ENCODE assay signal across 19 cellular contexts in genomic region chr15:41254560-41254959, GRCh38. TPM values are rescaled to one million over a fixed set of nuclear protein-coding genes. Genes with fewer than 3 reads are reported as not detected.
DNase-seq lines count a peak whose midpoint lies in the region; ATAC-seq, FAIRE-seq and TF ChIP-seq lines count a peak whose summit lies in the region.
"Had no signal": no experiment of that assay in that cellular context is flagged by ENCODE, and none has a peak within 500 bp of the region (broad histone marks: within the 10 kb centered on the region; RNA-seq: fewer than 3 reads in every experiment).

No MANE protein-coding gene starts in this region.

- peak overlapping the region; percentile 73 for H3K4me2 ChIP-seq in BLaER1
- H3K4me2 ChIP-seq in GM12878 (ENCODE audit: control insufficient read depth, insufficient read depth), result 0 out of 2 replicates have a peak overlapping the region, but pooled peaks have one; percentile 17

- H2AFZ ChIP-seq in GM12878 (ENCODE audit: control insufficient read depth, low read depth, low read length), result no peak overlapping the region

- no peak for TF ChIP-seq RAD21 in GM12878 (IDR thresholded peaks at IDR 0.05; ENCODE audit: insufficient read depth, low read depth, low read length)

- WGBS in GM12878 (ENCODE audit: insufficient coverage, insufficient replicate concordance, low lambda C conversion rate, missing lambda C conversion rate), result 51% methylated on average over 4 of the region's 4 CpGs

- H3K79me2 ChIP-seq in GM12878 (ENCODE audit: control insufficient read depth, insufficient read depth, low read length), result no peaks in the 10 kb centered on the region

- no TSS peak for BruUV-seq in GM12878 (replicated peaks; lab: Mats Ljungman, UMichigan)

- CTCF ChIA-PET in GM12878 (lab: Yijun Ruan, JAX), result interaction anchor here (0.7 to 1.4 kb wide), 4 partner anchors 9 to 272 kb away, joined by 3 read pairs; partner anchors contain the start of gene CHP1

- RAD21 ChIA-PET in GM12878 (lab: Charles Lee; ENCODE audit: unreplicated experiment), result interaction anchor here (1.6 kb wide), 1 partner anchor 23 kb away, joined by 6 read pairs; the partner anchor contains the start of gene CHP1

- H3K27me3 ChIP-seq in BLaER1 (no peaks in the 10 kb centered on the region), GM12878 (replicated peaks in 1 of 2; ENCODE audit: control insufficient read depth in 2 of 2, insufficient read depth in 2 of 2, low read length in 1 of 2) (no peaks in the 10 kb centered on the region)

- ATAC-seq in GM12878 (no peak), HG03432 (IDR thresholded peaks at IDR 0.05; ENCODE audit: unreplicated experiment) (no peak)
- ATAC-seq: T-cell had no signal

- H4K20me1 ChIP-seq in BLaER1 (no peaks in the 10 kb centered on the region), GM12878 (ENCODE audit: control insufficient read depth, insufficient read depth) (no peaks in the 10 kb centered on the region)

- in situ Hi-C loops in GM12878 (cut with MboI), result no loop called here

- TF ChIP-seq CTCF in GM12878 (IDR thresholded peaks at IDR 0.05 in 2 of 3, conservative IDR thresholded peaks at IDR 0.05 in 1 of 3; ENCODE audit: control insufficient read depth in 2 of 3, extremely low read depth in 1 of 3, insufficient read depth in 1 of 3, low read depth in 3 of 3, low read length in 3 of 3) (no peak), kidney (IDR thresholded peaks at IDR 0.05; ENCODE audit: borderline replicate concordance, extremely low read depth, insufficient read depth) (no peak)

- H3K27ac ChIP-seq in BLaER1, result peak overlapping the region; percentile 54
- no peak overlapping the region for H3K27ac ChIP-seq in GM12878 (ENCODE audit: control insufficient read depth, insufficient read depth)
- no peak overlapping the region for H3K27ac ChIP-seq in kidney (ENCODE audit: low read depth in 2 of 2, low read length in 2 of 2)
- H3K27ac ChIP-seq: SK-N-MC had no signal

- DNase-seq in Jurkat, Clone E6-1 (ENCODE audit: low read depth, low spot score), result peak; percentile 70
- DNase-seq in NOMO-1 (lab: John Stamatoyannopoulos, UW; ENCODE audit: unreplicated experiment in 2 of 2), result peak; percentile 9 to 67
- no peak for DNase-seq in GM12878 (ENCODE audit: low read depth, low spot score)
- no peak for DNase-seq in stimulated activated CD4-positive, alpha-beta T cell treated with anti-CD3 and anti-CD28 coated beads, Interleukin-4, amount 100 ng/mL, for 1 hour
- no peak for DNase-seq in kidney
- DNase-seq in NCI-H1092 treated with DMSO at 0.1 percent for 48 hours (lab: John Stamatoyannopoulos, UW), result no peak
- DNase-seq: COR-L47, H9, NCI-H1092, NCI-H2081 treated with DMSO at 0.1 percent for 48 hours, NCI-H226, T-cell had no signal

- intact Hi-C loops in GM12878 (cut with micrococcal nuclease; ENCODE audit: unreplicated experiment) (no loop called here), kidney (cut with DNase I) (no loop called here)

- H3K36me3 ChIP-seq in BLaER1, result peaks cover 23% of the 10 kb centered on the region
- no peaks in the 10 kb centered on the region; a peak in 1 of 4 replicates for H3K36me3 ChIP-seq in GM12878 (ENCODE audit: control insufficient read depth in 2 of 2, insufficient read depth in 2 of 2, low read length in 1 of 2)
- peaks cover 5 to 6% of the 10 kb centered on the region in 2 donors for H3K36me3 ChIP-seq in kidney (ENCODE audit: control insufficient read depth in 1 of 2, insufficient read depth in 2 of 2, low read length in 2 of 2)

- FAIRE-seq in GM12878 (lab: Jason Lieb, UNC), result no peak
- FAIRE-seq in kidney (lab: Jason Lieb, UNC), result no peak
- FAIRE-seq: A204.1, HTR-8/SVneo had no signal

- peaks cover 42% of the 10 kb centered on the region for H3K4me1 ChIP-seq in BLaER1
- H3K4me1 ChIP-seq in GM12878 (ENCODE audit: control insufficient read depth, insufficient read depth, low read length), result peaks cover 8% of the 10 kb centered on the region
- H3K4me1 ChIP-seq in kidney (ENCODE audit: control insufficient read depth in 1 of 2, insufficient read depth in 1 of 2, low read depth in 1 of 2, low read length in 2 of 2), result peaks cover 2 to 12% of the 10 kb centered on the region in 2 donors

- TF ChIP-seq EP300 in GM12878 (IDR thresholded peaks at IDR 0.05; ENCODE audit: borderline replicate concordance in 1 of 2, control insufficient read depth in 1 of 2, low read depth in 2 of 2, low read length in 2 of 2), result no peak

- H3K9ac ChIP-seq in BLaER1, result no peak overlapping the region
- no peak overlapping the region for H3K9ac ChIP-seq in GM12878 (ENCODE audit: control insufficient read depth, insufficient read depth, low read length)
- no peak overlapping the region for H3K9ac ChIP-seq in kidney (ENCODE audit: low read length in 2 of 2)

- no peak for TF ChIP-seq POLR2A in GM12878 (IDR thresholded peaks at IDR 0.05; ENCODE audit: low read depth, low read length)

- SMC1A ChIA-PET in GM12878 (lab: Charles Lee; ENCODE audit: uncharacterized antibody, unreplicated experiment), result interaction anchor here (0.8 to 1.5 kb wide), 4 partner anchors 8 to 78 kb away, joined by 3 to 4 read pairs (median 4); partner anchors contain the start of genes NUSAP1 and OIP5

- POLR2A ChIA-PET in GM12878 (lab: Charles Lee), result interaction anchor here (0.6 kb wide), 1 partner anchor 62 kb away, joined by 3 read pairs; no protein-coding TSS in a partner anchor

- H3K9me3 ChIP-seq in BLaER1 (no peaks in the 10 kb centered on the region), GM12878 (replicated peaks; ENCODE audit: control insufficient read depth, insufficient read depth, low read length) (no peaks in the 10 kb centered on the region), kidney (ENCODE audit: control insufficient read depth in 1 of 2, low read length in 2 of 2) (no peaks in the 10 kb centered on the region)

- peak overlapping the region; percentile 15; the same call in 1 of the 2 replicates for H3K4me3 ChIP-seq in BLaER1
- H3K4me3 ChIP-seq in Jurkat, Clone E6-1 (ENCODE audit: low read length), result no peak overlapping the region
- no peak overlapping the region for H3K4me3 ChIP-seq in GM12878
- H3K4me3 ChIP-seq in kidney (ENCODE audit: low read length in 2 of 2), result no peak overlapping the region
- H3K4me3 ChIP-seq: SK-N-MC had no signal

TF ChIP-seq in GM12878, 131 proteins besides CTCF, POLR2A, EP300 and RAD21:
- TF ChIP-seq MTA2 (IDR thresholded peaks at IDR 0.05; ENCODE audit: low read depth) (no peak), RUNX3 (IDR thresholded peaks at IDR 0.05; ENCODE audit: low read length) (peak; percentile 24; the same call in 1 of the 2 replicates)

RNA-seq across cellular contexts. Expression of gene CHP1, which starts 23.5 kb away (rescaled TPM):
- polyA plus RNA-seq in Jurkat, Clone E6-1 (2012; ENCODE audit: insufficient read depth, insufficient read length), result 24.1 TPM
- total RNA-seq in GM12878 (2013; cell fraction: nucleolus; rRNA removed), result 4.5 and 7.5 TPM in 2 replicates
- total RNA-seq in GM12878 (2014; rRNA removed) (43.1 and 45.2 TPM in 2 replicates), GM12878 (2014; rRNA removed; fragmentation: Illumina TruSeq; extraction: Trizol) (33.7 and 37.7 TPM in 2 replicates), GM12878 (2021) (45.2 and 51.3 TPM in 2 replicates), kidney (171 TPM)
- 21.4 TPM for polyA plus RNA-seq in GM12878 (2011; ENCODE audit: low read depth)
- polyA plus RNA-seq in GM12878 (2011; rRNA removed) (18.8 and 25.7 TPM in 2 replicates), GM12878 (2014; fragmentation: Illumina TruSeq; extraction: Trizol) (32.2 and 35.3 TPM in 2 replicates), GM12878 (2014; fragmentation: Nextera tagmentation; extraction: Ambion mirVana) (10 to 100 TPM; 32.5 to 43.3 TPM), GM12878 (2014; rRNA removed) (30.4 TPM in 2 replicates), GM12878 (2016; fragmentation: Nextera tagmentation; extraction: Ambion mirVana) (10 to 100 TPM; 40.5 to 45.9 TPM), kidney (ENCODE audit: insufficient read depth, low read depth, low replicate concordance) (85.5 TPM)
- 15.8 and 17.5 TPM in 2 replicates for polyA plus RNA-seq in GM12878 (2011; cell fraction: cytosol; rRNA removed)
- polyA plus RNA-seq in GM12878 (2011; cell fraction: nucleus; rRNA removed), result 3.6 and 5.9 TPM in 2 replicates
- 14.1 and 19.3 TPM in 2 replicates for polyA plus RNA-seq in GM12878 (2012)
- 27.9 and 42.3 TPM in 2 replicates for polyA minus RNA-seq in GM12878 (2011; rRNA and poly(A)+ RNA removed)
- 19.0 and 21.9 TPM in 2 replicates for polyA minus RNA-seq in GM12878 (2011; cell fraction: cytosol; rRNA and poly(A)+ RNA removed)
- 1.8 and 3.9 TPM in 2 replicates for polyA minus RNA-seq in GM12878 (2011; cell fraction: nucleus; rRNA and poly(A)+ RNA removed)

RNA-seq across cellular contexts. Expression of gene EXD1, which starts 24.0 kb away (rescaled TPM):
- polyA plus RNA-seq in Jurkat, Clone E6-1 (2012; ENCODE audit: insufficient read depth, insufficient read length), result not detected
- not detected in 2 replicates for total RNA-seq in GM12878 (2013; cell fraction: nucleolus; rRNA removed)
- total RNA-seq in GM12878 (2014; rRNA removed) (0.05 TPM in 1 of 2 replicates, not detected in the other), GM12878 (2014; rRNA removed; fragmentation: Illumina TruSeq; extraction: Trizol) (not detected in 2 replicates), GM12878 (2021) (not detected in 2 replicates), kidney (not detected)
- not detected for polyA plus RNA-seq in GM12878 (2011; ENCODE audit: low read depth)
- polyA plus RNA-seq in GM12878 (2011; rRNA removed) (not detected in 2 replicates), GM12878 (2014; fragmentation: Illumina TruSeq; extraction: Trizol) (not detected in 2 replicates), GM12878 (2014; fragmentation: Nextera tagmentation; extraction: Ambion mirVana) (under 1 TPM in 1 of 2 experiments, not detected in 1; 0.19 TPM), GM12878 (2014; rRNA removed) (not detected in 2 replicates), GM12878 (2016; fragmentation: Nextera tagmentation; extraction: Ambion mirVana) (not detected), kidney (ENCODE audit: insufficient read depth, low read depth, low replicate concordance) (not detected)
- polyA plus RNA-seq in GM12878 (2011; cell fraction: cytosol; rRNA removed), result not detected in 2 replicates
- not detected in 2 replicates for polyA plus RNA-seq in GM12878 (2011; cell fraction: nucleus; rRNA removed)
- 0.14 TPM in 1 of 2 replicates, not detected in the other for polyA plus RNA-seq in GM12878 (2012)
- polyA minus RNA-seq in GM12878 (2011; rRNA and poly(A)+ RNA removed), result not detected in 2 replicates
- polyA minus RNA-seq in GM12878 (2011; cell fraction: cytosol; rRNA and poly(A)+ RNA removed), result not detected in 2 replicates
- polyA minus RNA-seq in GM12878 (2011; cell fraction: nucleus; rRNA and poly(A)+ RNA removed), result not detected in 2 replicates
- total RNA-seq: H9, M059J, T-cell had no signal
- polyA plus RNA-seq: IgD-negative memory B cell had no signal

Comparison
In these comparisons a context has a peak if more than half of its experiments do, and no peak if none do; other contexts are left out.
1. DNase-seq: peak in Jurkat, Clone E6-1 (single experiment) and NOMO-1 (2 of 2); none in GM12878 (single experiment), stimulated activated CD4-positive, alpha-beta T cell treated with anti-CD3 and anti-CD28 coated beads, Interleukin-4, amount 100 ng/mL, for 1 hour (single experiment), kidney (single experiment) and NCI-H1092 treated with DMSO at 0.1 percent for 48 hours (single experiment).